19 cellular contexts compared by ENCODE assay signal in genomic region chr14:27006520-27006919, GRCh38.
DNase-seq lines count a peak whose midpoint lies in the region; ATAC-seq and TF ChIP-seq lines count a peak whose summit lies in the region.
"Had no signal": no experiment of that assay in that cellular context is flagged by ENCODE, and none has a peak within 500 bp of the region (broad histone marks: within the 10 kb centered on the region; RNA-seq: fewer than 3 reads in every experiment).

No MANE protein-coding gene starts in this region.

- intact Hi-C loops in Right ventricle myocardium superior (cut with DNase I), result no loop called here
- intact Hi-C loops in left cardiac atrium (cut with DNase I), result no loop called here
- intact Hi-C loops in dorsolateral prefrontal cortex (cut with DNase I), result no loop called here

- H3K27ac ChIP-seq in dorsolateral prefrontal cortex, result no peak overlapping the region
- H3K27ac ChIP-seq: A549, BLaER1 had no signal

- DNase-seq in DMS79 treated with DMSO at 0.1 percent for 48 hours (lab: John Stamatoyannopoulos, UW) (peak; percentile 40), DMS79 (lab: John Stamatoyannopoulos, UW) (no peak), Right ventricle myocardium superior (no peak), left cardiac atrium (no peak), COLO829 (ENCODE audit: low spot score) (peak; percentile 18), SK-N-DZ (ENCODE audit: low spot score) (peak; percentile 51), GM10266 (ENCODE audit: extremely low spot score) (no peak), dorsolateral prefrontal cortex (no peak)
- DNase-seq: AML-193; C1 segment of cervical spinal cord; Caco-2; Calu3; CD4-positive, alpha-beta memory T cell; CD4-positive, CD25-positive, alpha-beta regulatory T cell; CD8-positive, alpha-beta memory T cell; GF-D8 had no signal

- no peak overlapping the region for H3K4me3 ChIP-seq in dorsolateral prefrontal cortex
- H3K4me3 ChIP-seq: A549, BLaER1, GM12878 had no signal

- no peaks in the 10 kb centered on the region for H3K27me3 ChIP-seq in dorsolateral prefrontal cortex
- H3K27me3 ChIP-seq: BLaER1 had no signal

- TF ChIP-seq CTCF in GM10266 (IDR thresholded peaks at IDR 0.05; ENCODE audit: control insufficient read depth, insufficient read depth, low read depth, missing control alignments) (no peak), dorsolateral prefrontal cortex (IDR thresholded peaks at IDR 0.05 in 54 of 56, conservative IDR thresholded peaks at IDR 0.05 in 2 of 56; ENCODE audit: low read depth in 1 of 56, partially characterized antibody in 56 of 56) (no peak)

- peak; percentile 51 for ATAC-seq in Right ventricle myocardium superior (ENCODE audit: poor library complexity)
- ATAC-seq in left cardiac atrium, result no peak
- ATAC-seq: A549, GM12878 had no signal

Comparison
In these comparisons a context has a peak if more than half of its experiments do, and no peak if none do; other contexts are left out.
1. DNase-seq: peak in DMS79 treated with DMSO at 0.1 percent for 48 hours (single experiment), COLO829 (single experiment) and SK-N-DZ (single experiment); none in DMS79 (single experiment), Right ventricle myocardium superior (single experiment), left cardiac atrium (single experiment), GM10266 (single experiment) and dorsolateral prefrontal cortex (0 of 10).